ENCODE assay signal across 20 cellular contexts in the genomic region with DNA sequence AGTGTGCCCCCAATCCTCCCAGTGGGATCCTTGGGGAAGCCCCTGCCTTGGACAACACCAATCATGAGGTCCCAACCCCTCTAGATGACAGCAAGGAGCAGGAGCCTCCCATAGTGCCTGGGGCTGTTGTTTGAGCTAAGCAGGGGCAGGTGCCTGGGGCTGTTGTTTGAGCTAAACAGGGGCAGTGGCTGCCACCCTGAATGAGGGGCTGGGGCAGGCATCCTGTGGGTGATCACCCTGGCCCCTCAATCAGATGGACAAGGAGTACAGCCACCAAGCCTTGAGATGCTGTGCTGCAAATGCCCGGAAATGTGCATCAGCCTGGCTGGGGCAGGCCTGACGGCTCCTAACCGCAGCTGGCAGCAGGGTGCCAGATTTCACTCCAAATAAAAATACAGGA.
A peak's percentile ranks its signal among the peaks of the same experiment; 100 is the strongest.
DNase-seq lines count a peak whose midpoint lies in the region; ATAC-seq and TF ChIP-seq lines count a peak whose summit lies in the region.
"Had no signal": no experiment of that assay in that cellular context is flagged by ENCODE, and none has a peak within 500 bp of the region (broad histone marks: within the 10 kb centered on the region; RNA-seq: fewer than 3 reads in every experiment).

No MANE protein-coding gene starts in this region.

- peak overlapping the region; percentile 28; the same call in 1 of the 2 replicates for H3K27ac ChIP-seq in PC-9
- H3K27ac ChIP-seq: BLaER1 treated with 17β-estradiol and CSF1 and Interleukin-3, amounts not matched to agents 10 nM and 100 nM had no signal

- H3K27me3 ChIP-seq in PC-9 (ENCODE audit: insufficient read depth, low read depth), result no peaks in the 10 kb centered on the region
- H3K27me3 ChIP-seq: BLaER1 treated with 17β-estradiol and CSF1 and Interleukin-3, amounts not matched to agents 10 nM and 100 nM had no signal

- ATAC-seq in activated T-cell treated with anti-CD3 and anti-CD28 coated beads, Interleukin-2, amount 50 U/mL, for 4 hours, result no peak
- ATAC-seq in sciatic nerve, result no peak
- no peak for ATAC-seq in HG02938 (IDR thresholded peaks at IDR 0.05; ENCODE audit: unreplicated experiment)
- ATAC-seq: A549; activated CD4-positive, alpha-beta T cell treated with anti-CD3 and anti-CD28 coated beads for 36 hours; effector memory CD8-positive, alpha-beta T cell; GM23338 had no signal

- H3K9me2 ChIP-seq in PC-9 (ENCODE audit: insufficient read depth), result no peaks in the 10 kb centered on the region

- no peak overlapping the region for H3K4me3 ChIP-seq in PC-9
- H3K4me3 ChIP-seq: A549; BLaER1 treated with 17β-estradiol and CSF1 and Interleukin-3, amounts not matched to agents 10 nM and 100 nM; GM23338 had no signal

- no peak overlapping the region for H3K4me3 Mint-ChIP-seq in activated T-cell treated with anti-CD3 and anti-CD28 coated beads, Interleukin-2, amount 50 U/mL, for 24 hours
- no peak overlapping the region for H3K4me3 Mint-ChIP-seq in activated T-cell treated with anti-CD3 and anti-CD28 coated beads, Interleukin-2, amount 50 U/mL, for 4 hours
- no peak overlapping the region for H3K4me3 Mint-ChIP-seq in endothelial cell (ENCODE audit: unreplicated experiment)
- H3K4me3 Mint-ChIP-seq: activated CD4-positive, alpha-beta T cell treated with anti-CD3 and anti-CD28 coated beads for 36 hours; effector memory CD8-positive, alpha-beta T cell; GM23338; neural crest cell had no signal

- H4K20me1 ChIP-seq in PC-9 (ENCODE audit: insufficient read depth), result peaks cover 58% of the 10 kb centered on the region
- H4K20me1 ChIP-seq: BLaER1 treated with 17β-estradiol and CSF1 and Interleukin-3, amounts not matched to agents 10 nM and 100 nM had no signal

- H3K27me3 Mint-ChIP-seq in activated T-cell treated with anti-CD3 and anti-CD28 coated beads, Interleukin-2, amount 50 U/mL, for 24 hours, result peaks cover 6% of the 10 kb centered on the region
- H3K27me3 Mint-ChIP-seq in activated T-cell treated with anti-CD3 and anti-CD28 coated beads, Interleukin-2, amount 50 U/mL, for 4 hours (ENCODE audit: low read depth), result peaks cover 2% of the 10 kb centered on the region
- peaks cover 2% of the 10 kb centered on the region for H3K27me3 Mint-ChIP-seq in endothelial cell (ENCODE audit: unreplicated experiment)
- H3K27me3 Mint-ChIP-seq: activated CD4-positive, alpha-beta T cell treated with anti-CD3 and anti-CD28 coated beads for 36 hours had no signal

- no TSS peak for BruUV-seq in PC-9 (replicated peaks; lab: Mats Ljungman, UMichigan)

- H3K9me3 Mint-ChIP-seq in activated T-cell treated with anti-CD3 and anti-CD28 coated beads, Interleukin-2, amount 50 U/mL, for 24 hours, result peaks cover 3% of the 10 kb centered on the region
- peaks cover 3% of the 10 kb centered on the region for H3K9me3 Mint-ChIP-seq in activated T-cell treated with anti-CD3 and anti-CD28 coated beads, Interleukin-2, amount 50 U/mL, for 4 hours
- no peaks in the 10 kb centered on the region for H3K9me3 Mint-ChIP-seq in endothelial cell (ENCODE audit: unreplicated experiment)
- H3K9me3 Mint-ChIP-seq: effector memory CD8-positive, alpha-beta T cell had no signal

- no peak overlapping the region for H3K27ac Mint-ChIP-seq in activated T-cell treated with anti-CD3 and anti-CD28 coated beads, Interleukin-2, amount 50 U/mL, for 24 hours
- no peak overlapping the region for H3K27ac Mint-ChIP-seq in endothelial cell (ENCODE audit: unreplicated experiment)
- H3K27ac Mint-ChIP-seq: activated CD4-positive, alpha-beta T cell treated with anti-CD3 and anti-CD28 coated beads for 36 hours; effector memory CD8-positive, alpha-beta T cell; GM23338 had no signal

- CTCF ChIA-PET in PC-9 (lab: Charles Lee), result interaction anchor here (0.6 kb wide), 1 partner anchor 402 kb away, joined by 9 read pairs; no protein-coding TSS in a partner anchor

- H3K9me3 ChIP-seq in PC-9 (ENCODE audit: insufficient read depth, low read depth), result no peaks in the 10 kb centered on the region

- no peak overlapping the region for H3K4me2 ChIP-seq in PC-9
- H3K4me2 ChIP-seq: A549, GM23338 had no signal

- peak; percentile 12 for DNase-seq in activated T-cell treated with anti-CD3 and anti-CD28 coated beads, Interleukin-2, amount 50 U/mL, for 24 hours
- no peak for DNase-seq in activated T-cell treated with anti-CD3 and anti-CD28 coated beads, Interleukin-2, amount 50 U/mL, for 4 hours
- DNase-seq in PC-9 (no peak), endothelial cell (ENCODE audit: low spot score) (peak; percentile 1), sciatic nerve (ENCODE audit: low spot score) (peak; percentile 30), NCI-H345 (lab: John Stamatoyannopoulos, UW) (no peak), putamen (ENCODE audit: low spot score) (no peak)
- DNase-seq: activated gamma-delta T cell; anterior cingulate cortex; central memory CD4-positive, alpha-beta T cell; effector memory CD8-positive, alpha-beta T cell; NCI-H1436; NCI-H526; SHP77 had no signal

- no peaks in the 10 kb centered on the region for H3K36me3 Mint-ChIP-seq in activated T-cell treated with anti-CD3 and anti-CD28 coated beads, Interleukin-2, amount 50 U/mL, for 24 hours (ENCODE audit: low read depth)
- H3K36me3 Mint-ChIP-seq in activated T-cell treated with anti-CD3 and anti-CD28 coated beads, Interleukin-2, amount 50 U/mL, for 4 hours (ENCODE audit: insufficient read depth), result peaks cover 1% of the 10 kb centered on the region
- H3K36me3 Mint-ChIP-seq in endothelial cell (ENCODE audit: low read depth, unreplicated experiment), result no peaks in the 10 kb centered on the region

- H3F3A ChIP-seq in PC-9 (ENCODE audit: insufficient read depth, low read depth), result peaks cover 83% of the 10 kb centered on the region

- POLR2A ChIA-PET in PC-9 (lab: Charles Lee; ENCODE audit: unreplicated experiment), result interaction anchor here (0.5 to 0.6 kb wide), 2 partner anchors 22 to 83 kb away, joined by 3 to 7 read pairs; no protein-coding TSS in a partner anchor

- peaks cover 38% of the 10 kb centered on the region for H3K36me3 ChIP-seq in PC-9 (ENCODE audit: low read depth)
- H3K36me3 ChIP-seq: BLaER1 treated with 17β-estradiol and CSF1 and Interleukin-3, amounts not matched to agents 10 nM and 100 nM had no signal

- intact Hi-C loops in PC-9 (cut with micrococcal nuclease; ENCODE audit: unreplicated experiment) (no loop called here), sciatic nerve (cut with DNase I) (no loop called here)

- H3K79me2 ChIP-seq in PC-9 (ENCODE audit: low read depth), result peaks cover 72% of the 10 kb centered on the region

- H3K4me1 ChIP-seq in PC-9 (replicated peaks; ENCODE audit: insufficient read depth), result no peaks in the 10 kb centered on the region

- no peaks in the 10 kb centered on the region for H3K4me1 Mint-ChIP-seq in activated T-cell treated with anti-CD3 and anti-CD28 coated beads, Interleukin-2, amount 50 U/mL, for 24 hours (ENCODE audit: low read depth)
- no peaks in the 10 kb centered on the region for H3K4me1 Mint-ChIP-seq in activated T-cell treated with anti-CD3 and anti-CD28 coated beads, Interleukin-2, amount 50 U/mL, for 4 hours (ENCODE audit: low read depth)
- H3K4me1 Mint-ChIP-seq in endothelial cell (ENCODE audit: unreplicated experiment), result no peaks in the 10 kb centered on the region
- H3K4me1 Mint-ChIP-seq: activated CD4-positive, alpha-beta T cell treated with anti-CD3 and anti-CD28 coated beads for 36 hours; neural crest cell had no signal

- TF ChIP-seq CTCF in PC-9 (conservative IDR thresholded peaks at IDR 0.05), result no peak
- TF ChIP-seq CTCF in endothelial cell (IDR thresholded peaks at IDR 0.05; ENCODE audit: unreplicated experiment), result no peak

- H2AFZ ChIP-seq in PC-9, result no peak overlapping the region
- H2AFZ ChIP-seq: GM23338 had no signal

Comparison
In these comparisons a context has a peak if more than half of its experiments do, and no peak if none do; other contexts are left out.
1. DNase-seq: peak in activated T-cell treated with anti-CD3 and anti-CD28 coated beads, Interleukin-2, amount 50 U/mL, for 24 hours (single experiment), endothelial cell (single experiment) and sciatic nerve (single experiment); none in activated T-cell treated with anti-CD3 and anti-CD28 coated beads, Interleukin-2, amount 50 U/mL, for 4 hours (single experiment), PC-9 (0 of 2), NCI-H345 (single experiment) and putamen (single experiment).